8 cellular contexts compared by ENCODE assay signal in genomic region chr11:67606477-67607295, GRCh38. TPM values are rescaled to one million over a fixed set of nuclear protein-coding genes. Genes with fewer than 3 reads are reported as not detected.
DNase-seq lines count a peak whose midpoint lies in the region; ATAC-seq and TF ChIP-seq lines count a peak whose summit lies in the region.

TSS of gene NDUFV1 (plus strand) at chr11:67606936. CDS start at chr11:67607005, 69 bp downstream.

- WGBS in liver: under 1% methylated on average over 70 of the region's 70 CpGs

- H3K27me3 ChIP-seq in liver (ENCODE audit: control insufficient read depth in 4 of 4, insufficient read depth in 4 of 4, low read length in 3 of 4): no peaks in the 10 kb centered on the region

- no peaks in the 10 kb centered on the region for H3K9me3 ChIP-seq in liver (ENCODE audit: control insufficient read depth in 4 of 4, low read length in 3 of 4)

- H3K36me3 ChIP-seq in liver (ENCODE audit: control insufficient read depth in 4 of 4, insufficient read depth in 3 of 4, low read depth in 1 of 4, low read length in 3 of 4): peaks cover 7 to 23% (median 13%) of the 10 kb centered on the region in 4 donors

- DNase-seq in NCI-H748 (lab: John Stamatoyannopoulos, UW; ENCODE audit: unreplicated experiment) (peak; percentile 97), dedifferentiated amniotic fluid mesenchymal stem cell (ENCODE audit: extremely low spot score) (peak; percentile 84)
- peak; percentile 91 to 94 for DNase-seq in activated CD4-positive, alpha-beta T cell treated with anti-CD3 and anti-CD28 coated beads, Interleukin-2, amount 50 U/mL, for 24 hours (ENCODE audit: low read depth in 1 of 2, low spot score in 1 of 2)
- peak; percentile 97 for DNase-seq in stimulated activated CD4-positive, alpha-beta T cell treated with anti-CD3 and anti-CD28 coated beads, Interleukin-4, amount 100 ng/mL, for 24 hours

- peak within 1 kb of the TSS; percentile 62 to 95 for H3K9ac ChIP-seq in liver (ENCODE audit: low read depth in 1 of 2, low read length in 2 of 2)

- peaks cover 10 to 24% (median 17%) of the 10 kb centered on the region in 4 donors for H3K4me1 ChIP-seq in liver (ENCODE audit: control insufficient read depth in 4 of 4, insufficient read depth in 4 of 4, low read length in 3 of 4)

- H3K4me3 ChIP-seq in liver (ENCODE audit: low read depth in 1 of 3, low read length in 3 of 3): peak within 1 kb of the TSS; percentile 86 to 93 (median 87)

- ATAC-seq in GM19328 (IDR thresholded peaks at IDR 0.05; ENCODE audit: unreplicated experiment) (peak; percentile 86), HG03520 (IDR thresholded peaks at IDR 0.05; ENCODE audit: unreplicated experiment) (peak; percentile 94)

- peak; percentile 75 for TF ChIP-seq CTCF in C4-2B (conservative IDR thresholded peaks at IDR 0.05)
- TF ChIP-seq CTCF in liver (IDR thresholded peaks at IDR 0.05; ENCODE audit: low read depth, low read length, missing input control): peak; percentile 58

- peak within 1 kb of the TSS; percentile 86 for H3K27ac ChIP-seq in C4-2B
- H3K27ac ChIP-seq in liver (ENCODE audit: low read depth in 1 of 2, low read length in 2 of 2): peak within 1 kb of the TSS; percentile 71 to 84

- peak; percentile 59 to 71 for TF ChIP-seq RAD21 in liver (IDR thresholded peaks at IDR 0.05)

TF ChIP-seq in liver, 16 proteins besides CTCF, POLR2A, EP300 and RAD21:
- no peak for TF ChIP-seq NR2F2 (IDR thresholded peaks at IDR 0.05)
- TF ChIP-seq, protein P1, sequence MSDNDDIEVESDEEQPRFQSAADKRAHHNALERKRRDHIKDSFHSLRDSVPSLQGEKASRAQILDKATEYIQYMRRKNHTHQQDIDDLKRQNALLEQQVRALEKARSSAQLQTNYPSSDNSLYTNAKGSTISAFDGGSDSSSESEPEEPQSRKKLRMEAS (IDR thresholded peaks at IDR 0.05): no peak
- TF ChIP-seq HNF4A (conservative IDR thresholded peaks at IDR 0.05): peak in 1 of 2 donors; percentile 16
- peak; percentile 26 to 31 for TF ChIP-seq RXRA (IDR thresholded peaks at IDR 0.05)
- TF ChIP-seq ZBTB33 (IDR thresholded peaks at IDR 0.05): no peak
- no peak for TF ChIP-seq FOXA1 (IDR thresholded peaks at IDR 0.05)
- TF ChIP-seq GABPA (IDR thresholded peaks at IDR 0.05 in 1 of 2, conservative IDR thresholded peaks at IDR 0.05 in 1 of 2): peak in 1 of 2 donors; percentile 91
- TF ChIP-seq EGR1 (IDR thresholded peaks at IDR 0.05; ENCODE audit: low read depth in 2 of 2): peak in 1 of 2 donors; percentile 17
- no peak for TF ChIP-seq HNF4G (IDR thresholded peaks at IDR 0.05)
- TF ChIP-seq YY1 (IDR thresholded peaks at IDR 0.05): peak; percentile 77
- peak in 1 of 2 donors; percentile 10 for TF ChIP-seq JUND (IDR thresholded peaks at IDR 0.05)
- TF ChIP-seq, protein P2, sequence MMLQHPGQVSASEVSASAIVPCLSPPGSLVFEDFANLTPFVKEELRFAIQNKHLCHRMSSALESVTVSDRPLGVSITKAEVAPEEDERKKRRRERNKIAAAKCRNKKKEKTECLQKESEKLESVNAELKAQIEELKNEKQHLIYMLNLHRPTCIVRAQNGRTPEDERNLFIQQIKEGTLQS (IDR thresholded peaks at IDR 0.05): no peak
- no peak for TF ChIP-seq FOXA2 (IDR thresholded peaks at IDR 0.05)
- peak; percentile 63 for TF ChIP-seq SP1 (IDR thresholded peaks at IDR 0.05)
- TF ChIP-seq, protein P3, sequence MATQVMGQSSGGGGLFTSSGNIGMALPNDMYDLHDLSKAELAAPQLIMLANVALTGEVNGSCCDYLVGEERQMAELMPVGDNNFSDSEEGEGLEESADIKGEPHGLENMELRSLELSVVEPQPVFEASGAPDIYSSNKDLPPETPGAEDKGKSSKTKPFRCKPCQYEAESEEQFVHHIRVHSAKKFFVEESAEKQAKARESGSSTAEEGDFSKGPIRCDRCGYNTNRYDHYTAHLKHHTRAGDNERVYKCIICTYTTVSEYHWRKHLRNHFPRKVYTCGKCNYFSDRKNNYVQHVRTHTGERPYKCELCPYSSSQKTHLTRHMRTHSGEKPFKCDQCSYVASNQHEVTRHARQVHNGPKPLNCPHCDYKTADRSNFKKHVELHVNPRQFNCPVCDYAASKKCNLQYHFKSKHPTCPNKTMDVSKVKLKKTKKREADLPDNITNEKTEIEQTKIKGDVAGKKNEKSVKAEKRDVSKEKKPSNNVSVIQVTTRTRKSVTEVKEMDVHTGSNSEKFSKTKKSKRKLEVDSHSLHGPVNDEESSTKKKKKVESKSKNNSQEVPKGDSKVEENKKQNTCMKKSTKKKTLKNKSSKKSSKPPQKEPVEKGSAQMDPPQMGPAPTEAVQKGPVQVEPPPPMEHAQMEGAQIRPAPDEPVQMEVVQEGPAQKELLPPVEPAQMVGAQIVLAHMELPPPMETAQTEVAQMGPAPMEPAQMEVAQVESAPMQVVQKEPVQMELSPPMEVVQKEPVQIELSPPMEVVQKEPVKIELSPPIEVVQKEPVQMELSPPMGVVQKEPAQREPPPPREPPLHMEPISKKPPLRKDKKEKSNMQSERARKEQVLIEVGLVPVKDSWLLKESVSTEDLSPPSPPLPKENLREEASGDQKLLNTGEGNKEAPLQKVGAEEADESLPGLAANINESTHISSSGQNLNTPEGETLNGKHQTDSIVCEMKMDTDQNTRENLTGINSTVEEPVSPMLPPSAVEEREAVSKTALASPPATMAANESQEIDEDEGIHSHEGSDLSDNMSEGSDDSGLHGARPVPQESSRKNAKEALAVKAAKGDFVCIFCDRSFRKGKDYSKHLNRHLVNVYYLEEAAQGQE (IDR thresholded peaks at IDR 0.05): peak; percentile 67
- no peak for TF ChIP-seq TAF1 (conservative IDR thresholded peaks at IDR 0.05)

RNA-seq across cellular contexts. Expression of gene NDUFV1, which starts in this region (rescaled TPM):
- 100 to 1,000 TPM in 1 of 2 donors, 10 to 100 TPM in 1; 83.6 to 162 TPM for total RNA-seq in liver
- polyA plus RNA-seq in liver: 100 to 1,000 TPM; 163 to 172 TPM

Comparison
In these comparisons a context has a peak if more than half of its experiments do, and no peak if none do; other contexts are left out.
1. Peak in every context shown above with its lines: DNase-seq, ATAC-seq, H3K4me3 ChIP-seq and H3K27ac ChIP-seq.